Comparison of ENCODE assay signal across 21 cellular contexts in the genomic region with DNA sequence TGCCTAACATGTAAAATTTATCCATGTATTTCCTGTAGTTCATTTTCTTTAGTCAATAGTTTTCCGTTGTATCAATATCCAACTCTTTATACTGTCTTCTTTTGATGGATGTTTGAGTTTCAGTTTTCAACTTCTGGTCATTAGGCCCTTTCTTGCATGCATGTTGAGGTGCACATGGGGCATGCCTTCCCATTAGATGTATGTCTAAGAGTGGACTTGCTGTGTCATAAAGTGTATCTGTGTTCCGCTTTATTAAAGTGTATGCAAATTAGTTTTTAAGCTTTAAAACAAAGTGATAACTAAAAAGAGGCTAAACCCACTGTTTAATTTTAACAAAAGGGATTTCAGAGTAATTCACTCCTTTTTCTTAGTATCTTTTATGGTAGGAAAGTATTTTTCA.
"Had no signal": no experiment of that assay in that cellular context is flagged by ENCODE, and none has a peak within 500 bp of the region (broad histone marks: within the 10 kb centered on the region; RNA-seq: fewer than 3 reads in every experiment).

No MANE protein-coding gene starts in this region.

- H3K27me3 Mint-ChIP-seq: activated CD4-positive, alpha-beta memory T cell treated with anti-CD3 and anti-CD28 coated beads for 36 hours; type B pancreatic cell had no signal

- H3K9me3 Mint-ChIP-seq: activated CD4-positive, alpha-beta memory T cell treated with anti-CD3 and anti-CD28 coated beads for 36 hours; endodermal cell; mesothelial cell of epicardium; type B pancreatic cell had no signal

- H3K27me3 ChIP-seq: body of pancreas, dorsolateral prefrontal cortex, foreskin keratinocyte, stomach had no signal

- H3K27ac ChIP-seq: body of pancreas, dorsolateral prefrontal cortex, foreskin keratinocyte, prostate gland, stomach had no signal

- FAIRE-seq: colon, kidney, TTC549 had no signal

- H3K4me1 ChIP-seq: body of pancreas, prostate gland had no signal

- H3K36me3 Mint-ChIP-seq: mesothelial cell of epicardium had no signal

- H3K9me3 ChIP-seq: body of pancreas, prostate gland, stomach had no signal

- ATAC-seq: body of pancreas, foreskin keratinocyte, left lobe of liver, right cardiac atrium had no signal

- DNase-seq: activated CD4-positive, alpha-beta memory T cell treated with anti-CD3 and anti-CD28 coated beads for 36 hours; activated CD4-positive, alpha-beta T cell treated with anti-CD3 and anti-CD28 coated beads for 4 hours; activated naive CD4-positive, alpha-beta T cell treated with anti-CD3 and anti-CD28 coated beads for 36 hours; activated T-cell treated with anti-CD3 and anti-CD28 coated beads for 4 hours; body of pancreas; dorsolateral prefrontal cortex; endodermal cell; foreskin keratinocyte; kidney; right cardiac atrium; stimulated activated CD4-positive, alpha-beta T cell treated with anti-CD3 and anti-CD28 coated beads, Interleukin-2, amount 100 ng/mL, for 24 hours; stomach had no signal

- H3K4me3 Mint-ChIP-seq: activated CD4-positive, alpha-beta memory T cell treated with anti-CD3 and anti-CD28 coated beads for 36 hours; activated naive CD4-positive, alpha-beta T cell treated with anti-CD3 and anti-CD28 coated beads for 36 hours; endodermal cell; mesothelial cell of epicardium; T-helper 2 cell treated with Interferon-gamma antibody and Interleukin-4, amounts not matched to agents 5 μg/mL and 100 μg/mL, for 36 hours; type B pancreatic cell had no signal

- H3K36me3 ChIP-seq: prostate gland, stomach had no signal

- H3K4me3 ChIP-seq: body of pancreas, dorsolateral prefrontal cortex, lung, prostate gland, stomach had no signal

- H3K27ac Mint-ChIP-seq: activated CD4-positive, alpha-beta memory T cell treated with anti-CD3 and anti-CD28 coated beads for 36 hours; activated naive CD4-positive, alpha-beta T cell treated with anti-CD3 and anti-CD28 coated beads for 36 hours; activated T-helper 2 cell treated with anti-CD3 and anti-CD28 coated beads, Interferon-gamma antibody, Interleukin-2, Interleukin-4, amounts not matched to agents 10 μg/mL and 5 μg/mL and 100 μg/mL, durations not matched to agents 14 hours and 24 hours and 36 hours; endodermal cell; mesothelial cell of epicardium; T-helper 2 cell treated with Interferon-gamma antibody and Interleukin-4, amounts not matched to agents 5 μg/mL and 100 μg/mL, for 36 hours; type B pancreatic cell had no signal
